ENCODE assay signal across 18 cellular contexts in the genomic region with DNA sequence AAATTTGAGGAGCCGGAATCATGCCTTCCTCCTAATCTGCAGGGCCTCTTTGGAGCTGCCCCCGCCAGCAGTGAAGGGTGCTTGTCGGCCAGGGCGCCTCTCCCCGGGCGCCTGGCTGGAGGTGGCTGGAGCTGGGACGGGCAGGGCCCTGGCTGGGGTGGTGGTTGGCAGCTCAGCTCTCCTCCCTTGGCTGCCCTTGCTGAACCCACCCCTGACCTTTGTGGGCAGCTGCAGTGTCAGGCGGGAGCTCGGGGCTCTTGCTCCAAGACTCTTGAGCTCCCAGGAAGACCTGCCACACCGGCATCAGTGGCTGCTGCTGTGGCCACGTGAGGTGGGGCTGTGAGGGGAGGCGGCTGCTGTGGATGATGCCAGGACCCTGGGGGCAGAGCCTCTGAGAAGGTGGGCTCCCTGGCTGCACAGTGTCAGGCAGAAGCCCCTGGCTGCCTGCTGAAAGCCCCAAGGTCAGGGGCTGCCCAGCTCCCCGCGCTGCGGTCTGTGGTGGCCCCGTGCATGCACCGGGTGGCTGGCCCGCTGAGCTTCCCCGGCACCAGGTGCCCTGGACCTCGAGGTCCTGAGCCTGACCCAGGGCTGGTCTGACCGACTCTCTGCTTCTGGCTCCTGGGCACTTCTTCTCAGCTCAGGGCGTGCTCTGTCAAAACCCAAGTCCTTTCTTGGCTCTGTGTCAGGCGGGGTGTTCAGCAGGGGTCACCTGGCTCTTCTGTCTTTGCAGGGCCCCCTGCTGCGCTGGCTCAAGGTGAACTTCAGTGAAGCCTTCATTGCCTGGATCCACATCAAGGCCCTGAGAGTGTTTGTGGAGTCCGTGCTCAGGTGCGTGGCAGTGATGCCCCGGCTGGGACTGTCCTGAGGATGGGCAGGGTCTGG. TPM values are rescaled to one million over a fixed set of nuclear protein-coding genes. Genes with fewer than 3 reads are reported as not detected.
DNase-seq lines count a peak whose midpoint lies in the region; ATAC-seq and TF ChIP-seq lines count a peak whose summit lies in the region.
"Had no signal": no experiment of that assay in that cellular context is flagged by ENCODE, and none has a peak within 500 bp of the region (broad histone marks: within the 10 kb centered on the region; RNA-seq: fewer than 3 reads in every experiment).

No MANE protein-coding gene starts in this region.

- TF ChIP-seq CTCF in endodermal cell (conservative IDR thresholded peaks at IDR 0.05) = no peak
- no peak for TF ChIP-seq CTCF in right lobe of liver (IDR thresholded peaks at IDR 0.05)
- TF ChIP-seq CTCF in upper lobe of right lung (IDR thresholded peaks at IDR 0.05) = no peak

- H3K4me1 Mint-ChIP-seq in activated CD8-positive, alpha-beta memory T cell treated with anti-CD3 and anti-CD28 coated beads, Interleukin-2, amount 10 ng/mL, durations not matched to agents 7 days and 5 days = peaks cover 1% of the 10 kb centered on the region
- H3K4me1 Mint-ChIP-seq in endodermal cell = no peaks in the 10 kb centered on the region
- H3K4me1 Mint-ChIP-seq in stimulated activated memory B cell treated with anti-CD40 and anti-IgM and Interleukin-4, amounts not matched to agents 10 μg/mL and 1 μg/mL and 100 μg/mL, for 72 hours = peaks cover 6% of the 10 kb centered on the region
- no peaks in the 10 kb centered on the region for H3K4me1 Mint-ChIP-seq in activated T-cell treated with anti-CD3 and anti-CD28 coated beads, Interleukin-2, amount 50 U/mL, for 24 hours (ENCODE audit: low read depth)
- H3K4me1 Mint-ChIP-seq: immature natural killer cell had no signal

- no peak for TF ChIP-seq POLR2A in right lobe of liver (IDR thresholded peaks at IDR 0.05)

- H3K27me3 ChIP-seq in endodermal cell (ENCODE audit: control insufficient read depth, insufficient read depth, low read length, poor library complexity, severe bottlenecking) (no peaks in the 10 kb centered on the region), right lobe of liver (no peaks in the 10 kb centered on the region), upper lobe of right lung (no peaks in the 10 kb centered on the region)

- H3K4me1 ChIP-seq in endodermal cell (ENCODE audit: control insufficient read depth, insufficient read depth, low read length) (no peaks in the 10 kb centered on the region), right lobe of liver (no peaks in the 10 kb centered on the region), upper lobe of right lung (no peaks in the 10 kb centered on the region)

- no peaks in the 10 kb centered on the region for H3K27me3 Mint-ChIP-seq in activated CD8-positive, alpha-beta memory T cell treated with anti-CD3 and anti-CD28 coated beads, Interleukin-2, amount 10 ng/mL, durations not matched to agents 7 days and 5 days
- no peaks in the 10 kb centered on the region for H3K27me3 Mint-ChIP-seq in endodermal cell (ENCODE audit: insufficient read depth)
- H3K27me3 Mint-ChIP-seq in stimulated activated memory B cell treated with anti-CD40 and anti-IgM and Interleukin-4, amounts not matched to agents 10 μg/mL and 1 μg/mL and 100 μg/mL, for 72 hours = no peaks in the 10 kb centered on the region
- H3K27me3 Mint-ChIP-seq in activated T-cell treated with anti-CD3 and anti-CD28 coated beads, Interleukin-2, amount 50 U/mL, for 24 hours = no peaks in the 10 kb centered on the region
- H3K27me3 Mint-ChIP-seq: naive thymus-derived CD8-positive, alpha-beta T cell had no signal

- no peak overlapping the region for H3K4me3 Mint-ChIP-seq in activated CD8-positive, alpha-beta memory T cell treated with anti-CD3 and anti-CD28 coated beads, Interleukin-2, amount 10 ng/mL, durations not matched to agents 7 days and 5 days
- no peak overlapping the region for H3K4me3 Mint-ChIP-seq in endodermal cell
- H3K4me3 Mint-ChIP-seq in stimulated activated memory B cell treated with anti-CD40 and anti-IgM and Interleukin-4, amounts not matched to agents 10 μg/mL and 1 μg/mL and 100 μg/mL, for 72 hours = no peak overlapping the region
- no peak overlapping the region for H3K4me3 Mint-ChIP-seq in activated T-cell treated with anti-CD3 and anti-CD28 coated beads, Interleukin-2, amount 50 U/mL, for 24 hours
- H3K4me3 Mint-ChIP-seq: immature natural killer cell; naive thymus-derived CD8-positive, alpha-beta T cell had no signal

- H3K9me3 ChIP-seq in endodermal cell (ENCODE audit: control insufficient read depth, low read length) (no peaks in the 10 kb centered on the region), right lobe of liver (no peaks in the 10 kb centered on the region), upper lobe of right lung (no peaks in the 10 kb centered on the region)

- peaks cover 12% of the 10 kb centered on the region for H3K36me3 Mint-ChIP-seq in activated CD8-positive, alpha-beta memory T cell treated with anti-CD3 and anti-CD28 coated beads, Interleukin-2, amount 10 ng/mL, durations not matched to agents 7 days and 5 days
- peaks cover 36% of the 10 kb centered on the region for H3K36me3 Mint-ChIP-seq in endodermal cell (ENCODE audit: low read depth)
- H3K36me3 Mint-ChIP-seq in stimulated activated memory B cell treated with anti-CD40 and anti-IgM and Interleukin-4, amounts not matched to agents 10 μg/mL and 1 μg/mL and 100 μg/mL, for 72 hours = peaks cover 54% of the 10 kb centered on the region
- peaks cover 52% of the 10 kb centered on the region for H3K36me3 Mint-ChIP-seq in activated T-cell treated with anti-CD3 and anti-CD28 coated beads, Interleukin-2, amount 50 U/mL, for 24 hours (ENCODE audit: low read depth)

- DNase-seq in activated CD8-positive, alpha-beta memory T cell treated with anti-CD3 and anti-CD28 coated beads, Interleukin-2, amount 10 ng/mL, durations not matched to agents 7 days and 5 days = no peak
- no peak for DNase-seq in activated CD8-positive, alpha-beta memory T cell treated with anti-CD3 and anti-CD28 coated beads, Interleukin-2, amount 50 U/mL, for 4 hours
- DNase-seq in endodermal cell (peak; percentile 44), right lobe of liver (no peak), upper lobe of right lung (no peak)
- no peak for DNase-seq in activated T-cell treated with anti-CD3 and anti-CD28 coated beads, Interleukin-2, amount 50 U/mL, for 24 hours
- DNase-seq: Calu3; cortex of kidney; immature natural killer cell; mesenchymal stem cell; naive thymus-derived CD8-positive, alpha-beta T cell; NCI-H2107; NCI-H510A; stimulated activated CD4-positive, alpha-beta T cell treated with anti-CD3 and anti-CD28 coated beads, Interleukin-2, amount 100 ng/mL, for 48 hours had no signal

- 94% methylated on average over 12 to 27 of the region's 27 CpGs for WGBS in endodermal cell (ENCODE audit: insufficient coverage in 1 of 2, insufficient read length in 1 of 2), 2 experiments
- WGBS in right lobe of liver (ENCODE audit: insufficient coverage, low coverage, low lambda C conversion rate, missing lambda C conversion rate) = 80% methylated on average over 1 of the region's 27 CpGs

- no peaks in the 10 kb centered on the region for H3K9me3 Mint-ChIP-seq in activated CD8-positive, alpha-beta memory T cell treated with anti-CD3 and anti-CD28 coated beads, Interleukin-2, amount 10 ng/mL, durations not matched to agents 7 days and 5 days (ENCODE audit: low read depth)
- H3K9me3 Mint-ChIP-seq in endodermal cell = no peaks in the 10 kb centered on the region
- no peaks in the 10 kb centered on the region for H3K9me3 Mint-ChIP-seq in stimulated activated memory B cell treated with anti-CD40 and anti-IgM and Interleukin-4, amounts not matched to agents 10 μg/mL and 1 μg/mL and 100 μg/mL, for 72 hours
- no peaks in the 10 kb centered on the region for H3K9me3 Mint-ChIP-seq in activated T-cell treated with anti-CD3 and anti-CD28 coated beads, Interleukin-2, amount 50 U/mL, for 24 hours
- H3K9me3 Mint-ChIP-seq: activated T-helper 2 cell treated with anti-CD3 and anti-CD28 coated beads, Interferon-gamma antibody, Interleukin-2, Interleukin-4, amounts not matched to agents 10 μg/mL and 5 μg/mL and 100 μg/mL, durations not matched to agents 14 hours and 24 hours and 36 hours; immature natural killer cell; naive thymus-derived CD8-positive, alpha-beta T cell had no signal

- CTCF ChIA-PET in activated CD8-positive, alpha-beta memory T cell treated with anti-CD3 and anti-CD28 coated beads, Interleukin-2, amount 10 ng/mL, durations not matched to agents 7 days and 5 days (lab: Charles Lee) = no interaction called here

- H3K4me3 ChIP-seq in endodermal cell (ENCODE audit: low read length) (no peak overlapping the region), right lobe of liver (no peak overlapping the region), upper lobe of right lung (no peak overlapping the region)

- no peak overlapping the region for H3K27ac Mint-ChIP-seq in activated CD8-positive, alpha-beta memory T cell treated with anti-CD3 and anti-CD28 coated beads, Interleukin-2, amount 10 ng/mL, durations not matched to agents 7 days and 5 days
- H3K27ac Mint-ChIP-seq in endodermal cell = no peak overlapping the region
- H3K27ac Mint-ChIP-seq in stimulated activated memory B cell treated with anti-CD40 and anti-IgM and Interleukin-4, amounts not matched to agents 10 μg/mL and 1 μg/mL and 100 μg/mL, for 72 hours = peak overlapping the region; percentile 45
- no peak overlapping the region for H3K27ac Mint-ChIP-seq in activated T-cell treated with anti-CD3 and anti-CD28 coated beads, Interleukin-2, amount 50 U/mL, for 24 hours
- H3K27ac Mint-ChIP-seq: activated T-helper 2 cell treated with anti-CD3 and anti-CD28 coated beads, Interferon-gamma antibody, Interleukin-2, Interleukin-4, amounts not matched to agents 10 μg/mL and 5 μg/mL and 100 μg/mL, durations not matched to agents 14 hours and 24 hours and 36 hours had no signal

- H3K9ac ChIP-seq in endodermal cell (ENCODE audit: extremely low read depth, low read length, poor library complexity, severe bottlenecking) = no peak overlapping the region

- H3K27ac ChIP-seq in endodermal cell (ENCODE audit: low read depth, low read length) = no peak overlapping the region
- H3K27ac ChIP-seq in right lobe of liver = no peak overlapping the region
- no peak overlapping the region for H3K27ac ChIP-seq in upper lobe of right lung

- peak; percentile 20 for ATAC-seq in activated CD8-positive, alpha-beta memory T cell treated with anti-CD3 and anti-CD28 coated beads, Interleukin-2, amount 10 ng/mL, durations not matched to agents 7 days and 5 days
- peak; percentile 26 to 29 (median 26) for ATAC-seq in right lobe of liver
- ATAC-seq in stimulated activated memory B cell treated with anti-CD40 and anti-IgM and Interleukin-4, amounts not matched to agents 10 μg/mL and 1 μg/mL and 100 μg/mL, for 72 hours = peak; percentile 13
- no peak for ATAC-seq in upper lobe of right lung
- no peak for ATAC-seq in GM21529 (IDR thresholded peaks at IDR 0.05; ENCODE audit: unreplicated experiment)
- ATAC-seq: naive thymus-derived CD8-positive, alpha-beta T cell had no signal

- H3K36me3 ChIP-seq in endodermal cell (ENCODE audit: control insufficient read depth, insufficient read depth, low read length) (peaks cover 45% of the 10 kb centered on the region), right lobe of liver (peaks cover 0 to 36% (median 18%) of the 10 kb centered on the region in 4 donors), upper lobe of right lung (peaks cover 51% of the 10 kb centered on the region)

- intact Hi-C loops in right lobe of liver (cut with DNase I) = no loop called here
- intact Hi-C loops in upper lobe of right lung (cut with DNase I) = no loop called here

RNA-seq across cellular contexts. Expression of gene PDIA6, which starts 34.5 kb away (rescaled TPM):
- 100 to 1,000 TPM; 134 to 174 TPM for total RNA-seq in activated CD8-positive, alpha-beta memory T cell treated with anti-CD3 and anti-CD28 coated beads, Interleukin-2, amount 10 ng/mL, durations not matched to agents 7 days and 5 days
- 100 to 1,000 TPM; 402 to 408 TPM for total RNA-seq in endodermal cell
- 325 TPM for polyA plus RNA-seq in endodermal cell (2013, experiment 1 of 2)
- 329 TPM for polyA plus RNA-seq in endodermal cell (2013, experiment 2 of 2)
- 100 to 1,000 TPM; 141 to 232 (median 191) TPM for total RNA-seq in right lobe of liver
- total RNA-seq in upper lobe of right lung = 180 TPM

RNA-seq across cellular contexts. Expression of gene ATP6V1C2, which starts 56.7 kb away (rescaled TPM):
- not detected for total RNA-seq in activated CD8-positive, alpha-beta memory T cell treated with anti-CD3 and anti-CD28 coated beads, Interleukin-2, amount 10 ng/mL, durations not matched to agents 7 days and 5 days
- under 1 TPM; 0.26 to 0.73 TPM for total RNA-seq in endodermal cell
- 0.07 TPM for polyA plus RNA-seq in endodermal cell (2013, experiment 1 of 2)
- polyA plus RNA-seq in endodermal cell (2013, experiment 2 of 2) = 0.29 TPM
- total RNA-seq in right lobe of liver = under 1 TPM in 2 of 6 experiments, not detected in 4; 0.12 to 0.22 TPM
- total RNA-seq in upper lobe of right lung = not detected
- total RNA-seq: activated T-helper 2 cell treated with anti-CD3 and anti-CD28 coated beads, Interferon-gamma antibody, Interleukin-2, Interleukin-4, amounts not matched to agents 10 μg/mL and 5 μg/mL and 100 μg/mL, durations not matched to agents 14 hours and 24 hours and 36 hours; M059J had no signal

Comparison
In these comparisons a context has a peak if more than half of its experiments do, and no peak if none do; other contexts are left out.
1. ATAC-seq: peak in activated CD8-positive, alpha-beta memory T cell treated with anti-CD3 and anti-CD28 coated beads, Interleukin-2, amount 10 ng/mL, durations not matched to agents 7 days and 5 days (single experiment), right lobe of liver (4 of 4) and stimulated activated memory B cell treated with anti-CD40 and anti-IgM and Interleukin-4, amounts not matched to agents 10 μg/mL and 1 μg/mL and 100 μg/mL, for 72 hours (single experiment); none in upper lobe of right lung (single experiment) and GM21529 (single experiment).